20 cellular contexts compared by ENCODE assay signal in genomic region chr7:95986136-95986535, GRCh38.
"Had no signal": no experiment of that assay in that cellular context is flagged by ENCODE, and none has a peak within 500 bp of the region (broad histone marks: within the 10 kb centered on the region; RNA-seq: fewer than 3 reads in every experiment).

No MANE protein-coding gene starts in this region.

- H3K4me3 ChIP-seq: adrenal gland, cardiac muscle cell, esophagus squamous epithelium, lower lobe of right lung had no signal

- H3K4me1 ChIP-seq: adrenal gland, esophagus squamous epithelium, lower lobe of right lung had no signal

- H3K36me3 ChIP-seq: adrenal gland, cardiac muscle cell, esophagus squamous epithelium, lower lobe of right lung had no signal

- H3K27ac ChIP-seq: adrenal gland, cardiac muscle cell, esophagus squamous epithelium, lower lobe of right lung had no signal

- H3K9me3 ChIP-seq: adrenal gland, esophagus squamous epithelium, lower lobe of right lung had no signal

- DNase-seq: activated CD4-positive, alpha-beta memory T cell treated with anti-CD3 and anti-CD28 coated beads for 36 hours; activated CD4-positive, alpha-beta T cell treated with anti-CD3 and anti-CD28 coated beads for 36 hours; activated gamma-delta T cell treated with Interleukin-2 at 50 U/mL for 16 hours; activated T-cell treated with anti-CD3 and anti-CD28 coated beads for 4 hours; adrenal gland; dermis blood vessel endothelial cell; effector memory CD8-positive, alpha-beta T cell; esophagus squamous epithelium; left cardiac atrium; lower lobe of right lung; stimulated activated CD4-positive, alpha-beta T cell treated with anti-CD3 and anti-CD28 coated beads, Interleukin-12 subunit alpha, Interleukin-12 subunit beta, amount 100 ng/mL, for 4 hours; stimulated activated CD4-positive, alpha-beta T cell treated with anti-CD3 and anti-CD28 coated beads, Interleukin-2, amount 100 ng/mL, for 24 hours; stimulated activated naive CD4-positive, alpha-beta T cell treated with Interleukin-2 at 50 U/mL for 16 hours; substantia nigra; T-helper 2 cell; trophoblast cell had no signal

- H3K27me3 ChIP-seq: adrenal gland, cardiac muscle cell, esophagus squamous epithelium had no signal

- ATAC-seq: activated CD4-positive, alpha-beta T cell treated with anti-CD3 and anti-CD28 coated beads for 36 hours; activated naive CD4-positive, alpha-beta T cell treated with anti-CD3 and anti-CD28 coated beads, Interleukin-2, amount 50 U/mL, for 72 hours; effector memory CD8-positive, alpha-beta T cell; left cardiac atrium; natural killer cell treated with Interleukin-12 subunit alpha and Interleukin-12 subunit beta and Interleukin-15 and Interleukin-18, amount 100 ng/mL, for 72 hours; WTC11 had no signal
